ENCODE assay signal across 1 cellular context in the genomic region with DNA sequence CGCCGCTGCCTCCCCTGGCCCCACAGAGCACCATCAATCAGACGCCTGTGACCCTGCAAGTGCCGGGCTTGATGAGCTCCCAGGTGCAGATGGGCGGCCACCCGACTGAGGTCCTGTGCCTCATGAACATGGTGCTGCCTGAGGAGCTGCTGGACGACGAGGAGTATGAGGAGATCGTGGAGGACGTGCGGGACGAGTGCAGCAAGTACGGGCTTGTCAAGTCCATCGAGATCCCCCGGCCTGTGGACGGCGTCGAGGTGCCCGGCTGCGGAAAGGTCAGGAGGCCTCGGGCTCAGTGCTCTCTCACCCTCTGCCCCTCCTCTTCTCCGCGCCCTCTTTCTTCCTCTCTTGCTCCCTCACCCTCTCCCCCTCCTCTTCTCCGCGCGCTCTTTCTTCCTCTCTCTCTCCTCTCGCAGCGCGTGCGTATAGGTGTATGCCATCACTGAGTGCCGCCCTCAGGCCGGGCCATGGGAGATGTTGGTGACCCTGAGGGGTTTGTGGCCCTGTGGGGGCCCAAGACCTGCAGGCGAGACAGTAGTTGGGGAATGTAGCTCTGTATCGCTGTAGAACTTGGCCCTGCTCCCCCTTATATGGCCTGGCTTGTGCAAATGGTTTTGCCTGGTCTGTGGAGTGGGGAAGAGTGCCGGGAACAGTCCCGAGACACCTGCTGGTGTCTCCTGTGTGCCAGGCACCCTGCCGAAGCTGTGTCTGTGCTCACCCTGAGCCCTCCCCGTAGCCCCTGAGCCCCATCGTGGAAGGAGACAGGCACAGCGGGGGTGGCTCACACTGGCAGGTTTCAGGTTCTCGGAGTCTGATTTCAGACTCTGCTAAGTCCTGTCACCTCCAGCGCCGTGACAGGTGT.
TF ChIP-seq lines count a peak whose summit lies in the region.

No MANE protein-coding gene starts in this region.

TF ChIP-seq in WTC11, 78 proteins besides CTCF, POLR2A, EP300 and RAD21:
- TF ChIP-seq, protein P1, sequence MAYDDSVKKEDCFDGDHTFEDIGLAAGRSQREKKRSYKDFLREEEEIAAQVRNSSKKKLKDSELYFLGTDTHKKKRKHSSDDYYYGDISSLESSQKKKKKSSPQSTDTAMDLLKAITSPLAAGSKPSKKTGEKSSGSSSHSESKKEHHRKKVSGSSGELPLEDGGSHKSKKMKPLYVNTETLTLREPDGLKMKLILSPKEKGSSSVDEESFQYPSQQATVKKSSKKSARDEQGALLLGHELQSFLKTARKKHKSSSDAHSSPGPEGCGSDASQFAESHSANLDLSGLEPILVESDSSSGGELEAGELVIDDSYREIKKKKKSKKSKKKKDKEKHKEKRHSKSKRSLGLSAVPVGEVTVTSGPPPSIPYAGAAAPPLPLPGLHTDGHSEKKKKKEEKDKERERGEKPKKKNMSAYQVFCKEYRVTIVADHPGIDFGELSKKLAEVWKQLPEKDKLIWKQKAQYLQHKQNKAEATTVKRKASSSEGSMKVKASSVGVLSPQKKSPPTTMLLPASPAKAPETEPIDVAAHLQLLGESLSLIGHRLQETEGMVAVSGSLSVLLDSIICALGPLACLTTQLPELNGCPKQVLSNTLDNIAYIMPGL (CRISPR knock-in tag; IDR thresholded peaks at IDR 0.05), result no peak
- TF ChIP-seq, protein P2, sequence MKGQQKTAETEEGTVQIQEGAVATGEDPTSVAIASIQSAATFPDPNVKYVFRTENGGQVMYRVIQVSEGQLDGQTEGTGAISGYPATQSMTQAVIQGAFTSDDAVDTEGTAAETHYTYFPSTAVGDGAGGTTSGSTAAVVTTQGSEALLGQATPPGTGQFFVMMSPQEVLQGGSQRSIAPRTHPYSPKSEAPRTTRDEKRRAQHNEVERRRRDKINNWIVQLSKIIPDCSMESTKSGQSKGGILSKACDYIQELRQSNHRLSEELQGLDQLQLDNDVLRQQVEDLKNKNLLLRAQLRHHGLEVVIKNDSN (CRISPR knock-in tag; IDR thresholded peaks at IDR 0.05), result no peak
- no peak for TF ChIP-seq JUN (CRISPR knock-in tag; IDR thresholded peaks at IDR 0.05)
- TF ChIP-seq, protein P3, sequence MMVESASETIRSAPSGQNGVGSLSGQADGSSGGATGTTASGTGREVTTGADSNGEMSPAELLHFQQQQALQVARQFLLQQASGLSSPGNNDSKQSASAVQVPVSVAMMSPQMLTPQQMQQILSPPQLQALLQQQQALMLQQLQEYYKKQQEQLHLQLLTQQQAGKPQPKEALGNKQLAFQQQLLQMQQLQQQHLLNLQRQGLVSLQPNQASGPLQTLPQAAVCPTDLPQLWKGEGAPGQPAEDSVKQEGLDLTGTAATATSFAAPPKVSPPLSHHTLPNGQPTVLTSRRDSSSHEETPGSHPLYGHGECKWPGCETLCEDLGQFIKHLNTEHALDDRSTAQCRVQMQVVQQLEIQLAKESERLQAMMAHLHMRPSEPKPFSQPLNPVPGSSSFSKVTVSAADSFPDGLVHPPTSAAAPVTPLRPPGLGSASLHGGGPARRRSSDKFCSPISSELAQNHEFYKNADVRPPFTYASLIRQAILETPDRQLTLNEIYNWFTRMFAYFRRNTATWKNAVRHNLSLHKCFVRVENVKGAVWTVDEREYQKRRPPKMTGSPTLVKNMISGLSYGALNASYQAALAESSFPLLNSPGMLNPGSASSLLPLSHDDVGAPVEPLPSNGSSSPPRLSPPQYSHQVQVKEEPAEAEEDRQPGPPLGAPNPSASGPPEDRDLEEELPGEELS (CRISPR knock-in tag; IDR thresholded peaks at IDR 0.05), result no peak
